ENCODE assay signal across 24 cellular contexts in genomic region chr11:100799445-100799844, GRCh38.
"Had no signal": no experiment of that assay in that cellular context is flagged by ENCODE, and none has a peak within 500 bp of the region (broad histone marks: within the 10 kb centered on the region; RNA-seq: fewer than 3 reads in every experiment).

No MANE protein-coding gene starts in this region.

- H3K9me3 ChIP-seq: colonic mucosa, esophagus muscularis mucosa, esophagus squamous epithelium, gastrocnemius medialis, gastroesophageal sphincter, heart left ventricle, heart right ventricle had no signal

- H3K4me1 ChIP-seq: colonic mucosa, esophagus muscularis mucosa, foreskin keratinocyte, gastroesophageal sphincter, heart left ventricle, heart right ventricle had no signal

- H3K4me3 ChIP-seq: colonic mucosa, coronary artery, dorsolateral prefrontal cortex, esophagus muscularis mucosa, esophagus squamous epithelium, gastrocnemius medialis, gastroesophageal sphincter, heart left ventricle, heart right ventricle had no signal

- H3K27me3 ChIP-seq: colonic mucosa, dorsolateral prefrontal cortex, esophagus muscularis mucosa, esophagus squamous epithelium, foreskin keratinocyte, gastrocnemius medialis, gastroesophageal sphincter, heart left ventricle, heart right ventricle had no signal

- DNase-seq: colonic mucosa; cortex of kidney; dermis blood vessel endothelial cell; dorsolateral prefrontal cortex; effector CD4-positive, alpha-beta T cell; effector CD8-positive, alpha-beta T cell; effector memory CD4-positive, alpha-beta T cell; effector memory CD8-positive, alpha-beta T cell; endodermal cell; erythroblast; esophagus squamous epithelium; foreskin fibroblast; foreskin keratinocyte; foreskin melanocyte; gastrocnemius medialis; glutamatergic neuron; head of caudate nucleus; heart left ventricle; heart right ventricle had no signal

- H3K27ac ChIP-seq: colonic mucosa, coronary artery, dorsolateral prefrontal cortex, epithelial cell of prostate, esophagus muscularis mucosa, esophagus squamous epithelium, foreskin keratinocyte, gastrocnemius medialis, gastroesophageal sphincter, heart left ventricle, heart right ventricle had no signal

- H3K36me3 ChIP-seq: colonic mucosa, esophagus muscularis mucosa, esophagus squamous epithelium, gastrocnemius medialis, gastroesophageal sphincter had no signal

- ATAC-seq: effector memory CD8-positive, alpha-beta T cell; esophagus mucosa; foreskin keratinocyte; gastrocnemius medialis; gastroesophageal sphincter; heart left ventricle had no signal
